8 cellular contexts compared by ENCODE assay signal in genomic region chr11:86740628-86741488, GRCh38. TPM values are rescaled to one million over a fixed set of nuclear protein-coding genes. Genes with fewer than 3 reads are reported as not detected.
DNase-seq lines count a peak whose midpoint lies in the region; ATAC-seq and TF ChIP-seq lines count a peak whose summit lies in the region.

No MANE protein-coding gene starts in this region.

- H3K36me3 ChIP-seq in brain microvascular endothelial cell (replicated peaks) (no peaks in the 10 kb centered on the region), spleen (no peaks in the 10 kb centered on the region)

- H3K27ac ChIP-seq in brain microvascular endothelial cell, result peak overlapping the region; percentile 98
- H3K27ac ChIP-seq in spleen, result peak overlapping the region in 7 of 8 donors; percentile 51 to 83 (median 78)

- intact Hi-C loops in spleen (cut with DNase I; ENCODE audit: low total_unique reads), result no loop called here

- no peaks in the 10 kb centered on the region for H3K9me3 ChIP-seq in spleen

- ATAC-seq in GM18519 (IDR thresholded peaks at IDR 0.05; ENCODE audit: low FRiP score, unreplicated experiment), result no peak

- H3K4me3 ChIP-seq in brain microvascular endothelial cell (ENCODE audit: low read depth, low read length), result no peak overlapping the region
- no peak overlapping the region for H3K4me3 ChIP-seq in spleen

- in situ Hi-C loops in brain microvascular endothelial cell (cut with HindIII; ENCODE audit: low pct_ligation_motif_present, low sequenced_read_pairs), result no loop called here

- TF ChIP-seq CTCF in brain microvascular endothelial cell (IDR thresholded peaks at IDR 0.05; ENCODE audit: low read depth, low read length, missing control alignments) (no peak), spleen (IDR thresholded peaks at IDR 0.05 in 8 of 11, conservative IDR thresholded peaks at IDR 0.05 in 3 of 11) (no peak)

- no peaks in the 10 kb centered on the region for H3K27me3 ChIP-seq in brain microvascular endothelial cell (replicated peaks)
- H3K27me3 ChIP-seq in spleen (replicated peaks in 1 of 7), result no peaks in the 10 kb centered on the region

- H3K4me1 ChIP-seq in spleen, result peaks cover 4 to 31% (median 9%) of the 10 kb centered on the region in 6 donors

- no peak for TF ChIP-seq POLR2A in spleen (IDR thresholded peaks at IDR 0.05)

- DNase-seq in COLO829 (ENCODE audit: low spot score), result peak; percentile 88
- DNase-seq in LoVo (ENCODE audit: low spot score), result peak; percentile 87
- peak; percentile 95 for DNase-seq in brain microvascular endothelial cell
- peak; percentile 72 for DNase-seq in inferior parietal cortex (ENCODE audit: extremely low spot score)
- DNase-seq in spleen, result no peak
- no peak for DNase-seq in GM19238 (ENCODE audit: insufficient read length, low spot score)
- DNase-seq in NCI-H345 treated with DMSO at 0.1 percent for 48 hours (lab: John Stamatoyannopoulos, UW; ENCODE audit: unreplicated experiment), result no peak

- 57 to 73% (median 66%) methylated on average over 7 of the region's 7 CpGs for WGBS in spleen, 5 donors

RNA-seq across cellular contexts. Expression of gene PRSS23, which starts 59.5 kb away (rescaled TPM):
- 10 to 100 TPM in 6 of 7 donors, 1 to 10 TPM in 1; 9.6 to 28.0 (median 16.1) TPM for total RNA-seq in spleen
- polyA plus RNA-seq in spleen, result 1 to 10 TPM; 1.5 to 4.8 (median 3.9) TPM

Comparison
In these comparisons a context has a peak if more than half of its experiments do, and no peak if none do; other contexts are left out.
1. DNase-seq: peak in COLO829 (single experiment), LoVo (single experiment), brain microvascular endothelial cell (single experiment) and inferior parietal cortex (single experiment); none in spleen (single experiment), GM19238 (single experiment) and NCI-H345 treated with DMSO at 0.1 percent for 48 hours (single experiment).